14 cellular contexts compared by ENCODE assay signal in genomic region chr2:133498615-133499585, GRCh38.
A peak's percentile ranks its signal among the peaks of the same experiment; 100 is the strongest.
DNase-seq lines count a peak whose midpoint lies in the region; ATAC-seq and TF ChIP-seq lines count a peak whose summit lies in the region.
"Had no signal": no experiment of that assay in that cellular context is flagged by ENCODE, and none has a peak within 500 bp of the region (broad histone marks: within the 10 kb centered on the region; RNA-seq: fewer than 3 reads in every experiment).

No MANE protein-coding gene starts in this region.

- H3K36me3 Mint-ChIP-seq in stimulated activated effector memory CD8-positive, alpha-beta T cell treated with anti-CD3 and anti-CD28 coated beads, Interleukin-12 subunit alpha, Interleukin-12 subunit beta, amount 100 ng/mL, for 72 hours = no peaks in the 10 kb centered on the region

- H3K27ac ChIP-seq in A673 (ENCODE audit: low read depth, low read length, poor library complexity, severe bottlenecking) = peak overlapping the region; percentile 99
- no peak overlapping the region for H3K27ac ChIP-seq in coronary artery
- no peak overlapping the region for H3K27ac ChIP-seq in sigmoid colon

- no peaks in the 10 kb centered on the region for H3K36me3 ChIP-seq in A673 (ENCODE audit: insufficient read depth, low read length, poor library complexity, severe bottlenecking)
- no peaks in the 10 kb centered on the region for H3K36me3 ChIP-seq in sigmoid colon
- H3K36me3 ChIP-seq: prostate gland had no signal

- BruUV-seq in A673 (replicated peaks; lab: Mats Ljungman, UMichigan) = no TSS peak

- peak; percentile 69 for ATAC-seq in GM19324 (IDR thresholded peaks at IDR 0.05; ENCODE audit: low FRiP score, unreplicated experiment)
- peak; percentile 70 for ATAC-seq in HG02798 (IDR thresholded peaks at IDR 0.05; ENCODE audit: poor library complexity, unreplicated experiment)
- ATAC-seq in HG03520 (IDR thresholded peaks at IDR 0.05; ENCODE audit: unreplicated experiment) = peak; percentile 63
- ATAC-seq in stimulated activated effector memory CD8-positive, alpha-beta T cell treated with anti-CD3 and anti-CD28 coated beads, Interleukin-12 subunit alpha, Interleukin-12 subunit beta, amount 100 ng/mL, for 72 hours = no peak
- ATAC-seq: activated T-cell treated with anti-CD3 and anti-CD28 coated beads, Interleukin-2, amount 50 U/mL, for 72 hours had no signal

- no peak overlapping the region for H3K4me3 ChIP-seq in A673 (ENCODE audit: low read depth, low read length, poor library complexity, severe bottlenecking)
- H3K4me3 ChIP-seq in coronary artery = no peak overlapping the region
- no peak overlapping the region for H3K4me3 ChIP-seq in sigmoid colon
- H3K4me3 ChIP-seq: prostate gland had no signal

- CTCF ChIA-PET in A673 (lab: Charles Lee) = interaction anchor here (0.9 to 3.0 kb wide), 4 partner anchors 28 to 345 kb away, joined by 3 to 13 read pairs (median 4); no protein-coding TSS in a partner anchor

- H3K4me1 ChIP-seq in A673 (ENCODE audit: insufficient read depth, low read length, poor library complexity, severe bottlenecking) = peaks cover 90% of the 10 kb centered on the region
- no peaks in the 10 kb centered on the region for H3K4me1 ChIP-seq in sigmoid colon
- H3K4me1 ChIP-seq: prostate gland had no signal

- intact Hi-C loops in A673 (cut with micrococcal nuclease; ENCODE audit: unreplicated experiment) = loop anchor here (1.0 to 5.0 kb wide), 6 partner anchors 26 to 343 kb away; no protein-coding TSS in a partner anchor
- intact Hi-C loops in sigmoid colon (cut with DNase I) = no loop called here

- H3K4me3 Mint-ChIP-seq in stimulated activated effector memory CD8-positive, alpha-beta T cell treated with anti-CD3 and anti-CD28 coated beads, Interleukin-12 subunit alpha, Interleukin-12 subunit beta, amount 100 ng/mL, for 72 hours = no peak overlapping the region
- H3K4me3 Mint-ChIP-seq: activated T-cell treated with anti-CD3 and anti-CD28 coated beads, Interleukin-2, amount 50 U/mL, for 72 hours had no signal

- 12 to 61% methylated on average over 8 of the region's 8 CpGs for WGBS in sigmoid colon, 2 donors

- no peak for DNase-seq in A673 (ENCODE audit: low spot score)
- DNase-seq in coronary artery (ENCODE audit: low spot score) = no peak
- no peak for DNase-seq in epidermal melanocyte (ENCODE audit: insufficient read length, low spot score)
- DNase-seq in stimulated activated effector memory CD8-positive, alpha-beta T cell treated with anti-CD3 and anti-CD28 coated beads, Interleukin-12 subunit alpha, Interleukin-12 subunit beta, amount 100 ng/mL, for 72 hours (ENCODE audit: low spot score in 2 of 2) = no peak
- DNase-seq in sigmoid colon = no peak
- DNase-seq: 8988T; activated T-cell treated with anti-CD3 and anti-CD28 coated beads, Interleukin-2, amount 50 U/mL, for 72 hours; caudate nucleus; NCI-H1048; T-helper 9 cell had no signal

- TF ChIP-seq EP300 in sigmoid colon (IDR thresholded peaks at IDR 0.05) = no peak

- H3K9me3 Mint-ChIP-seq in stimulated activated effector memory CD8-positive, alpha-beta T cell treated with anti-CD3 and anti-CD28 coated beads, Interleukin-12 subunit alpha, Interleukin-12 subunit beta, amount 100 ng/mL, for 72 hours = peaks cover 3% of the 10 kb centered on the region
- H3K9me3 Mint-ChIP-seq: activated T-cell treated with anti-CD3 and anti-CD28 coated beads, Interleukin-2, amount 50 U/mL, for 72 hours had no signal

- TF ChIP-seq POLR2A in sigmoid colon (IDR thresholded peaks at IDR 0.05) = no peak

- no peak overlapping the region for H3K27ac Mint-ChIP-seq in stimulated activated effector memory CD8-positive, alpha-beta T cell treated with anti-CD3 and anti-CD28 coated beads, Interleukin-12 subunit alpha, Interleukin-12 subunit beta, amount 100 ng/mL, for 72 hours
- H3K27ac Mint-ChIP-seq: activated T-cell treated with anti-CD3 and anti-CD28 coated beads, Interleukin-2, amount 50 U/mL, for 72 hours had no signal

- H3K4me1 Mint-ChIP-seq in stimulated activated effector memory CD8-positive, alpha-beta T cell treated with anti-CD3 and anti-CD28 coated beads, Interleukin-12 subunit alpha, Interleukin-12 subunit beta, amount 100 ng/mL, for 72 hours = no peaks in the 10 kb centered on the region

- no peaks in the 10 kb centered on the region for H3K9me3 ChIP-seq in A673 (ENCODE audit: low read depth, low read length, poor library complexity, severe bottlenecking)
- H3K9me3 ChIP-seq in sigmoid colon = no peaks in the 10 kb centered on the region
- H3K9me3 ChIP-seq: prostate gland had no signal

- POLR2A ChIA-PET in A673 (lab: Charles Lee; ENCODE audit: low non-redundant PET) = interaction anchor here (0.7 kb wide), 1 partner anchor 148 kb away, joined by 3 read pairs; no protein-coding TSS in a partner anchor

- no peak for TF ChIP-seq CTCF in A673 (conservative IDR thresholded peaks at IDR 0.05; ENCODE audit: low read depth, low read length)
- TF ChIP-seq CTCF in coronary artery (IDR thresholded peaks at IDR 0.05) = no peak
- TF ChIP-seq CTCF in sigmoid colon (IDR thresholded peaks at IDR 0.05) = no peak

- no peaks in the 10 kb centered on the region for H3K27me3 ChIP-seq in A673 (replicated peaks; ENCODE audit: insufficient read depth, low read depth, low read length, poor library complexity)
- no peaks in the 10 kb centered on the region for H3K27me3 ChIP-seq in sigmoid colon
